ENCODE assay signal across 8 cellular contexts in the genomic region with DNA sequence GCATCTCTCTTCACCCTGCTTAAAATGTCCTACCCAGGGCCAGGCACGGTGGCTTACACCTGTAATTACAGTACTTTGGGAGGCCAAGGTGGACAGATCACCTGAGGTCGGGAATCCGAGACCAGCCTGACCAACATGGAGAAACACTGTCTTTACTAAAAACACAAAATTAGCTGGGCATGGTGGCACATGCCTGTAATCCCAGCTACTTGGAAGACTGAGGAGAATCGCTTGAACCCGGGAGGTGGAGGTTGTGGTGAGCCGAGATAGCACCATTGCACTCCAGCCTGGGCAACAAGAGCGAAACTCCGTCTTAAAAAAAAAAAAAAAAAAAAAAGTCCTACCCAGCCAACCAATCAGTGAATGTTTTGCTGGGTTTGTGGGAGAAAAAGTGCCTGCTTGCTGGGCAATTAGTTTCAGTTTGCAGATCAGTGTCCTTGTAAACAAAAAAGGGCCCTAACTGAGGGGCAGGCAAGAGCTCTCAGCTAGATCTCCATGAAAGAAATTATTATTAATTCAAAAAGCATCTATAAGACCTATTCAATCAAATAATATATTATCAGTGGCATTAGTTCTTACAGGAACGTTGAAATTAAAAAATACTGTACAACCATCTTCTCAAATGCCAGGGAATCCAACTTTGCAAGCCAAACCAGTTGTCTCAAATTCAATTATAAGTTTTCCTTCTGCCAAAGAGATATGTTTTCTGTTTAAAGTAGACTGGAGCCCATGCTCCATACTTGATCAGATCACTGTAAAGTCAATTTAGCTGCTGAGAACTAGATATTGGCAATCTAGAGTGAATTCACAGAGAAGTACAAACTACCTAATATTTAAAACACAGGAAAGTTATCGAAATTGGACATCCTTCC. TPM values are rescaled to one million over a fixed set of nuclear protein-coding genes. Genes with fewer than 3 reads are reported as not detected.
DNase-seq lines count a peak whose midpoint lies in the region; TF ChIP-seq lines count a peak whose summit lies in the region.

No MANE protein-coding gene starts in this region.

- peak overlapping the region; percentile 86 for H3K4me3 ChIP-seq in OCI-LY7 (ENCODE audit: low read depth, low read length, poor library complexity, severe bottlenecking)

- H3K4me1 Mint-ChIP-seq in MCF 10A (ENCODE audit: insufficient read depth, unreplicated experiment) (peaks cover 28% of the 10 kb centered on the region), H9 (peaks cover 10 to 20% of the 10 kb centered on the region in 2 experiments)

- H3K36me3 Mint-ChIP-seq in MCF 10A (ENCODE audit: insufficient read depth, unreplicated experiment) (no peaks in the 10 kb centered on the region), H9 (ENCODE audit: insufficient read depth in 1 of 3, low read depth in 3 of 3) (no peaks in the 10 kb centered on the region)

- H4K8ac ChIP-seq in H9 (replicated peaks; ENCODE audit: insufficient read length, low read depth, low read length), result no peak overlapping the region

- no peak overlapping the region for H2BK5ac ChIP-seq in H9 (ENCODE audit: insufficient read length, low read length)

- peak; percentile 61 for DNase-seq in NCI-H510A treated with DMSO at 0.1 percent for 48 hours (lab: John Stamatoyannopoulos, UW)
- no peak for DNase-seq in NCI-H510A (lab: John Stamatoyannopoulos, UW)
- DNase-seq in OCI-LY7 (ENCODE audit: low spot score), result peak; percentile 60
- peak; percentile 79 for DNase-seq in MCF 10A (ENCODE audit: unreplicated experiment)
- peak; percentile 74 to 81 for DNase-seq in lung microvascular endothelial cell (ENCODE audit: low read depth in 2 of 2)
- DNase-seq in H9, result no peak
- no peak for DNase-seq in NCI-H1048 (lab: John Stamatoyannopoulos, UW)
- no peak for DNase-seq in ecto neural progenitor cell (ENCODE audit: low spot score)

- no peak overlapping the region for H3K9ac ChIP-seq in H9 (ENCODE audit: extremely low read depth, insufficient read length, low read length)

- TF ChIP-seq CTCF in OCI-LY7 (conservative IDR thresholded peaks at IDR 0.05; ENCODE audit: low read length), result no peak
- no peak for TF ChIP-seq CTCF in MCF 10A (IDR thresholded peaks at IDR 0.05; ENCODE audit: unreplicated experiment)
- TF ChIP-seq CTCF in H9 (conservative IDR thresholded peaks at IDR 0.05), result no peak

- no peak overlapping the region for H2BK12ac ChIP-seq in H9 (ENCODE audit: insufficient read length, low read depth, low read length)

- H3K27me3 Mint-ChIP-seq in MCF 10A (ENCODE audit: insufficient read depth, unreplicated experiment) (no peaks in the 10 kb centered on the region), H9 (ENCODE audit: low read depth) (peaks cover 37% of the 10 kb centered on the region)

- H4K20me1 ChIP-seq in OCI-LY7 (ENCODE audit: insufficient read depth, low read length) (0 out of 2 replicates have a peak, but pooled peaks cover 3% of the 10 kb centered on the region), H9 (ENCODE audit: control insufficient read depth, insufficient read depth, insufficient read length) (no peaks in the 10 kb centered on the region)

- peak overlapping the region; percentile 8; the same call in 1 of the 2 replicates for H2AFZ ChIP-seq in OCI-LY7 (ENCODE audit: low read length)
- H2AFZ ChIP-seq in H9 (ENCODE audit: low read length), result no peak overlapping the region

- H2BK120ac ChIP-seq in H9 (ENCODE audit: low read depth, low read length, poor library complexity, severe bottlenecking), result no peak overlapping the region

- BruUV-seq in OCI-LY7 (replicated peaks; lab: Mats Ljungman, UMichigan) (no TSS peak), MCF 10A (replicated peaks; lab: Mats Ljungman, UMichigan) (no TSS peak)

- no peak overlapping the region for H3K18ac ChIP-seq in H9 (ENCODE audit: insufficient read length, low read depth, low read length)

- no peak overlapping the region for H3T11ph ChIP-seq in H9 (ENCODE audit: low read length)

- H3K23ac ChIP-seq in H9 (ENCODE audit: insufficient read length, low read depth, low read length), result no peak overlapping the region

- no peak overlapping the region for H4K91ac ChIP-seq in H9 (ENCODE audit: insufficient read length, low read depth, low read length)

- H2AK5ac ChIP-seq in H9 (ENCODE audit: insufficient read length, low read length), result no peak overlapping the region

- intact Hi-C loops in OCI-LY7 (cut with micrococcal nuclease; ENCODE audit: unreplicated experiment), result loop anchor here (10.0 kb wide), 1 partner anchor 86 kb away; no protein-coding TSS in a partner anchor
- intact Hi-C loops in MCF 10A (cut with micrococcal nuclease), result no loop called here

- no peaks in the 10 kb centered on the region for H3K79me1 ChIP-seq in H9 (ENCODE audit: insufficient read depth, low read depth, low read length, poor library complexity, severe bottlenecking)

- H3K14ac ChIP-seq in H9 (ENCODE audit: insufficient read depth, low read length), result no peak overlapping the region

- H3K9me3 ChIP-seq in OCI-LY7 (ENCODE audit: low read length) (no peaks in the 10 kb centered on the region), H9 (ENCODE audit: control insufficient read depth, low read depth, low read length) (no peaks in the 10 kb centered on the region)

- no peak overlapping the region for H3K56ac ChIP-seq in H9 (ENCODE audit: insufficient read length, low read depth, low read length)

- H3K23me2 ChIP-seq in H9 (ENCODE audit: insufficient read length, low read depth, low read length, poor library complexity, severe bottlenecking), result peaks cover 10% of the 10 kb centered on the region

- no CpG with 5 or more reads among the region's 10 CpGs for WGBS in H9 (ENCODE audit: extremely low coverage, insufficient read length, low lambda C conversion rate)

- H3K9me2 ChIP-seq in OCI-LY7 (ENCODE audit: insufficient read depth, low read length), result no peaks in the 10 kb centered on the region

- H3K36me3 ChIP-seq in OCI-LY7 (ENCODE audit: insufficient read depth, low read length), result no peaks in the 10 kb centered on the region

- CTCF ChIA-PET in OCI-LY7 (lab: Charles Lee; ENCODE audit: unreplicated experiment), result no interaction called here
- CTCF ChIA-PET in MCF 10A (lab: Yijun Ruan, JAX), result interaction anchor here (0.6 to 0.7 kb wide), 3 partner anchors 36 to 352 kb away, joined by 3 read pairs; no protein-coding TSS in a partner anchor

- H3K27ac Mint-ChIP-seq in MCF 10A (ENCODE audit: low read depth, unreplicated experiment), result peak overlapping the region; percentile 95
- H3K27ac Mint-ChIP-seq in H9, result peak overlapping the region in 1 of 3 experiments; percentile 85; a peak in 1 of 7 replicates

- H4K5ac ChIP-seq in H9 (ENCODE audit: insufficient read length, low read depth, low read length), result no peak overlapping the region

- no peaks in the 10 kb centered on the region for H3K9me3 Mint-ChIP-seq in MCF 10A (ENCODE audit: unreplicated experiment)
- H3K9me3 Mint-ChIP-seq in H9, result no peaks in the 10 kb centered on the region

- H3K27me3 ChIP-seq in H9 (ENCODE audit: insufficient read depth, low read length), result peaks cover 13% of the 10 kb centered on the region; the same call in 1 of the 2 replicates

- POLR2A ChIA-PET in OCI-LY7 (lab: Charles Lee) (interaction anchor here (0.6 to 1.2 kb wide), 5 partner anchors 11 to 360 kb away, joined by 3 to 6 read pairs (median 4); a partner anchor contains a TSS), MCF 10A (lab: Yijun Ruan, JAX) (interaction anchor here (0.6 to 4.2 kb wide), 14 partner anchors 8 to 577 kb away, joined by 3 to 26 read pairs (median 5); a partner anchor contains a TSS)

- H3K4me3 Mint-ChIP-seq in MCF 10A (ENCODE audit: unreplicated experiment) (peak overlapping the region; percentile 91), H9 (no peak overlapping the region)

- peaks cover 41% of the 10 kb centered on the region for H3K4me1 ChIP-seq in OCI-LY7 (ENCODE audit: insufficient read depth, low read length, poor library complexity, severe bottlenecking)
- H3K4me1 ChIP-seq in H9 (ENCODE audit: insufficient read depth, low read length), result no peaks in the 10 kb centered on the region

- no peak overlapping the region for H2BK20ac ChIP-seq in H9 (ENCODE audit: low read depth, low read length, poor library complexity, severe bottlenecking)

- H3K79me2 ChIP-seq in OCI-LY7 (ENCODE audit: insufficient read depth, low read depth, low read length), result peaks cover 25% of the 10 kb centered on the region; the same call in 1 of the 2 replicates
- no peaks in the 10 kb centered on the region for H3K79me2 ChIP-seq in H9 (ENCODE audit: insufficient read depth, low read length)

- no peak overlapping the region for H2BK15ac ChIP-seq in H9 (ENCODE audit: low read depth, low read length)

- H3K27ac ChIP-seq in OCI-LY7 (ENCODE audit: low read depth, low read length, poor library complexity, severe bottlenecking) (no peak overlapping the region), H9 (ENCODE audit: insufficient read length, low read depth, low read length) (no peak overlapping the region)

- H3K4me2 ChIP-seq in OCI-LY7 (ENCODE audit: low read length), result peak overlapping the region; percentile 98
- H3K4me2 ChIP-seq in H9 (ENCODE audit: insufficient read depth, insufficient read length, low read length), result no peak overlapping the region

- H3K4ac ChIP-seq in H9 (ENCODE audit: low read depth, low read length), result no peak overlapping the region

RNA-seq across cellular contexts. Expression of a gene that starts 3.9 kb away (rescaled TPM):
- total RNA-seq in OCI-LY7 (2014; rRNA removed; shearing (Covaris generic)), result 4.8 and 5.1 TPM in 2 replicates
- total RNA-seq in OCI-LY7 (2022), result 10.2 and 10.6 TPM in 2 replicates
- total RNA-seq in MCF 10A (2022), result 5.7 and 6.9 TPM in 2 replicates
- 4.8 and 5.4 TPM in 2 replicates for total RNA-seq in lung microvascular endothelial cell
- total RNA-seq in H9 (2021), result 0.94 and 0.99 TPM in 2 replicates

Comparison
In these comparisons a context has a peak if more than half of its experiments do, and no peak if none do; other contexts are left out.
1. DNase-seq: peak in NCI-H510A treated with DMSO at 0.1 percent for 48 hours (single experiment), OCI-LY7 (single experiment), MCF 10A (single experiment) and lung microvascular endothelial cell (2 of 2); none in NCI-H510A (single experiment), H9 (single experiment), NCI-H1048 (single experiment) and ecto neural progenitor cell (single experiment).